In the genomic region with DNA sequence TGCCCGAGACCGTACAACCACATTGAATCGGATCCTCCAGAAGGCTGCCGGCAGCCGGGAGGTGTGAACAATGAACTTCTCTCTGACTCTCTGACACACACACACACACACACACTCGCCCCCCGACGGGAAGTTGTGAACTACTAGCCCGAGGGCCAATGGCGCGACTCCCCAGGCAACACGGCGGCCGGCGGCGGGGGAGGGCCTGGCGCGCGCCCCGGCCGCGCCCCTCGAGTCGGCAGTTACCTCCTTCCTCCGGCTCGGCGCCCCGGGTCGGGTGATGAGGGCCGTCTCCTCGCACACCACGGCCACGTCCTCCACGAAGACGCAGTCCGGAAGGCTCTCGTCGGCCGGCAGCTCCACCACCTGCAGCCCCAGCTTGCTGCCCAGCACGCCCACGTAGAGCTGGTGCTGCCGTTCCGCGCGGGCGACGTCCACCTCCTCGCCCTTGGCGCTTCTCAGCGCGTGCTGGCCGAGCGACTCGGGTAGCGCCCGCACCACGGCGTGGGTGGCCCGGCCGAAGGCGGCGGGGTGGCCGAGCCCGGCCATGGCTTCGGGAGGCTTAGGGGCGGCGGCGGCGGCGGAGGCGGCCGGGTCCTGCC, we compare ENCODE assay signal across 9 cellular contexts. TPM values are rescaled to one million over a fixed set of nuclear protein-coding genes. Genes with fewer than 3 reads are reported as not detected.
DNase-seq lines count a peak whose midpoint lies in the region; TF ChIP-seq lines count a peak whose summit lies in the region.
"Had no signal": no experiment of that assay in that cellular context is flagged by ENCODE, and none has a peak within 500 bp of the region (broad histone marks: within the 10 kb centered on the region; RNA-seq: fewer than 3 reads in every experiment).

No MANE protein-coding gene starts in this region.

- no peak for TF ChIP-seq EP300 in esophagus muscularis mucosa (IDR thresholded peaks at IDR 0.05)

- H3K36me3 ChIP-seq in esophagus muscularis mucosa = no peaks in the 10 kb centered on the region
- no peaks in the 10 kb centered on the region for H3K36me3 ChIP-seq in mucosa of rectum (ENCODE audit: control insufficient read depth in 2 of 2, insufficient read depth in 2 of 2, low read length in 2 of 2)
- no peaks in the 10 kb centered on the region for H3K36me3 ChIP-seq in subcutaneous abdominal adipose tissue (ENCODE audit: control insufficient read depth in 5 of 5, insufficient read depth in 5 of 5, low read length in 5 of 5)
- H3K36me3 ChIP-seq: BLaER1 treated with 17β-estradiol and CSF1 and Interleukin-3, amounts not matched to agents 10 nM and 100 nM had no signal

- H3K9me3 ChIP-seq in esophagus muscularis mucosa (no peaks in the 10 kb centered on the region), mucosa of rectum (ENCODE audit: control insufficient read depth in 2 of 2, low read length in 2 of 2) (no peaks in the 10 kb centered on the region), subcutaneous abdominal adipose tissue (ENCODE audit: control insufficient read depth in 5 of 5, low read length in 5 of 5) (no peaks in the 10 kb centered on the region)

- POLR2A ChIA-PET in HEK293T (lab: Yijun Ruan, JAX) = interaction anchor here (0.7 to 3.1 kb wide), 7 partner anchors 10 to 244 kb away, joined by 3 to 18 read pairs (median 3); partner anchors contain the start of genes CCN1 and ZNHIT6
- POLR2A ChIA-PET in activated CD4-positive, alpha-beta memory T cell treated with anti-CD3 and anti-CD28 coated beads for 36 hours (lab: Charles Lee) = no interaction called here

- H3K4me3 ChIP-seq in esophagus muscularis mucosa (peak overlapping the region; percentile 60 to 76 (median 74)), mucosa of rectum (ENCODE audit: low read length in 2 of 2) (peak overlapping the region; percentile 82 to 90), subcutaneous abdominal adipose tissue (ENCODE audit: low read depth in 1 of 5, low read length in 5 of 5) (peak overlapping the region; percentile 57 to 83 (median 71))
- H3K4me3 ChIP-seq: BLaER1 treated with 17β-estradiol and CSF1 and Interleukin-3, amounts not matched to agents 10 nM and 100 nM had no signal

- TF ChIP-seq POLR2A in esophagus muscularis mucosa (IDR thresholded peaks at IDR 0.05; ENCODE audit: low read depth) = no peak

- no peaks in the 10 kb centered on the region for H3K36me3 Mint-ChIP-seq in activated CD4-positive, alpha-beta memory T cell treated with anti-CD3 and anti-CD28 coated beads for 36 hours

- peaks cover 4% of the 10 kb centered on the region for H3K4me1 Mint-ChIP-seq in activated CD4-positive, alpha-beta memory T cell treated with anti-CD3 and anti-CD28 coated beads for 36 hours (ENCODE audit: low read depth)

- peak overlapping the region; percentile 0 for H3K4me3 Mint-ChIP-seq in activated CD4-positive, alpha-beta memory T cell treated with anti-CD3 and anti-CD28 coated beads for 36 hours

- H3K27ac Mint-ChIP-seq in activated CD4-positive, alpha-beta memory T cell treated with anti-CD3 and anti-CD28 coated beads for 36 hours = no peak overlapping the region

- peak overlapping the region; percentile 65 to 73 (median 72) for H3K27ac ChIP-seq in esophagus muscularis mucosa (replicated peaks in 1 of 4)
- H3K27ac ChIP-seq in mucosa of rectum (ENCODE audit: low read depth in 2 of 2, low read length in 2 of 2) = peak overlapping the region; percentile 85 to 92
- H3K27ac ChIP-seq in subcutaneous abdominal adipose tissue (ENCODE audit: low read depth, low read length) = peak overlapping the region; percentile 74
- H3K27ac ChIP-seq: BLaER1 treated with 17β-estradiol and CSF1 and Interleukin-3, amounts not matched to agents 10 nM and 100 nM had no signal

- peak; percentile 25 for DNase-seq in NCI-H1436 (lab: John Stamatoyannopoulos, UW)
- DNase-seq in NCI-H1436 treated with DMSO at 0.1 percent for 48 hours (lab: John Stamatoyannopoulos, UW) = no peak
- DNase-seq in HEK293T (ENCODE audit: extremely low spot score) = peak; percentile 67
- peak; percentile 80 for DNase-seq in NCI-H146 (lab: John Stamatoyannopoulos, UW)
- DNase-seq in activated CD4-positive, alpha-beta memory T cell treated with anti-CD3 and anti-CD28 coated beads for 36 hours = peak; percentile 40
- no peak for DNase-seq in esophagus muscularis mucosa (ENCODE audit: extremely low spot score)

- peaks cover 4 to 30% (median 21%) of the 10 kb centered on the region in 4 donors for H3K4me1 ChIP-seq in esophagus muscularis mucosa
- peaks cover 22 to 31% of the 10 kb centered on the region in 2 donors for H3K4me1 ChIP-seq in mucosa of rectum (ENCODE audit: control insufficient read depth in 2 of 2, insufficient read depth in 2 of 2, low read length in 2 of 2)
- H3K4me1 ChIP-seq in subcutaneous abdominal adipose tissue (ENCODE audit: control insufficient read depth in 5 of 5, insufficient read depth in 5 of 5, low read length in 5 of 5) = peaks cover 0 to 24% (median 18%) of the 10 kb centered on the region in 5 donors
- H3K4me1 ChIP-seq: BLaER1 treated with 17β-estradiol and CSF1 and Interleukin-3, amounts not matched to agents 10 nM and 100 nM had no signal

- H3K27me3 ChIP-seq in esophagus muscularis mucosa = no peaks in the 10 kb centered on the region
- no peaks in the 10 kb centered on the region for H3K27me3 ChIP-seq in mucosa of rectum (ENCODE audit: control insufficient read depth in 2 of 2, insufficient read depth in 2 of 2, low read length in 2 of 2)
- no peaks in the 10 kb centered on the region for H3K27me3 ChIP-seq in subcutaneous abdominal adipose tissue (ENCODE audit: control insufficient read depth in 5 of 5, insufficient read depth in 4 of 5, low read length in 5 of 5)
- H3K27me3 ChIP-seq: BLaER1 treated with 17β-estradiol and CSF1 and Interleukin-3, amounts not matched to agents 10 nM and 100 nM had no signal

- TF ChIP-seq CTCF in esophagus muscularis mucosa (IDR thresholded peaks at IDR 0.05) = no peak

- no peaks in the 10 kb centered on the region for H3K9me3 Mint-ChIP-seq in activated CD4-positive, alpha-beta memory T cell treated with anti-CD3 and anti-CD28 coated beads for 36 hours

- peaks cover 40% of the 10 kb centered on the region for H3K27me3 Mint-ChIP-seq in activated CD4-positive, alpha-beta memory T cell treated with anti-CD3 and anti-CD28 coated beads for 36 hours

- WGBS in esophagus muscularis mucosa = 0% methylated on average over 24 of the region's 72 CpGs

- peak overlapping the region; percentile 64 to 83 for H3K9ac ChIP-seq in mucosa of rectum (ENCODE audit: low read depth in 1 of 2, low read length in 2 of 2)
- peak overlapping the region in 4 of 5 donors; percentile 27 to 80 (median 64) for H3K9ac ChIP-seq in subcutaneous abdominal adipose tissue (ENCODE audit: low read length in 5 of 5)
- H3K9ac ChIP-seq: BLaER1 treated with 17β-estradiol and CSF1 and Interleukin-3, amounts not matched to agents 10 nM and 100 nM had no signal

- intact Hi-C loops in activated CD4-positive, alpha-beta memory T cell treated with anti-CD3 and anti-CD28 coated beads for 36 hours (cut with micrococcal nuclease) = loop anchor here (5.0 to 10.0 kb wide), 2 partner anchors 118 to 150 kb away; partner anchors contain the start of gene CCN1
- intact Hi-C loops in esophagus muscularis mucosa (cut with DNase I) = no loop called here

- CTCF ChIA-PET in HEK293T (lab: Yijun Ruan, JAX) = interaction anchor here (1.3 kb wide), 1 partner anchor 117 kb away, joined by 4 read pairs; no protein-coding TSS in a partner anchor
- CTCF ChIA-PET in activated CD4-positive, alpha-beta memory T cell treated with anti-CD3 and anti-CD28 coated beads for 36 hours (lab: Charles Lee) = interaction anchor here (0.9 to 1.2 kb wide), 2 partner anchors 116 to 520 kb away, joined by 3 read pairs; partner anchors contain the start of gene CCN1

TF ChIP-seq in HEK293T, 16 proteins besides CTCF, POLR2A, EP300 and RAD21:
- TF ChIP-seq FOXK2 (IDR thresholded peaks at IDR 0.05) (no peak), CTBP1 (IDR thresholded peaks at IDR 0.05; ENCODE audit: borderline replicate concordance) (no peak), ARNT (IDR thresholded peaks at IDR 0.05) (no peak), SUZ12 (IDR thresholded peaks at IDR 0.05) (no peak), FOXM1 (IDR thresholded peaks at IDR 0.05; ENCODE audit: borderline replicate concordance) (no peak), L3MBTL2 (conservative IDR thresholded peaks at IDR 0.05) (peak; percentile 88)

RNA-seq across cellular contexts. Expression of gene DDAH1, which starts 0.4 kb away (rescaled TPM):
- total RNA-seq in activated CD4-positive, alpha-beta memory T cell treated with anti-CD3 and anti-CD28 coated beads for 36 hours = not detected
- total RNA-seq in esophagus muscularis mucosa = 10 to 100 TPM; 27.0 to 75.3 (median 38.0) TPM

Comparison
In these comparisons a context has a peak if more than half of its experiments do, and no peak if none do; other contexts are left out.
1. DNase-seq: peak in NCI-H1436 (single experiment), HEK293T (single experiment), NCI-H146 (single experiment) and activated CD4-positive, alpha-beta memory T cell treated with anti-CD3 and anti-CD28 coated beads for 36 hours (single experiment); none in NCI-H1436 treated with DMSO at 0.1 percent for 48 hours (single experiment) and esophagus muscularis mucosa (single experiment).
2. RNA of gene DDAH1, which starts 0.4 kb away (total RNA-seq): 27.0 to 75.3 TPM in esophagus muscularis mucosa; not detected in activated CD4-positive, alpha-beta memory T cell treated with anti-CD3 and anti-CD28 coated beads for 36 hours; every median in the first group is over 10 times any median in the second.
3. Peak in every context shown above with its lines, with median percentiles within 50 percentile points of each other: H3K27ac ChIP-seq and H3K4me3 ChIP-seq.